In the genomic region with DNA sequence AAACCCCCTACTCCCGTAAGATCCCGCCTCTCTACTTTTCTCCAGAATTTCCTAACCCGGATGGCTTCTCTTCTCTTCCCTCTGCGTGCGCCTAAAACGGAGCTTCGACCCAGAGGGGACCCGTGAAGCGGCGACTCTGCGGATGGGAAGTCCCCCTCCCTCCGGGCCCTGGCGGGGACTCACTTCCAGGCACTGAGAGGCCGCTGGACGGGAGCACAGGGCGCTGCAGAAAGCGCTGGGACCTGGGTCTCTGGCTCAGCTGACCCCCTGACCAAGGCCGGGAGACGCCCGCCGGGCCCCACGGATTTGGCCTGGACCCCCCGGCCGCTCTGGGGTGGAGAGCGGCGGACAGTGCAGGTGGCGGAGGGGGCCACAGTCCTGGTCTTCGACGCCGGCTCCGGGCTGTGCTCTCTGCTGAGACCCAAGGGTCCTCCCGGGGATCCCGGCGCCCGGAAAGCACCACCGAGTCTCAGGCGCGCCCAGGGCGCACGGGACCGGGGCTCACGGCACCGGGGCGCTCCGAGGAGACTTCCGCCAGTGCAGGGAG, we compare ENCODE assay signal across 23 cellular contexts. TPM values are rescaled to one million over a fixed set of nuclear protein-coding genes. Genes with fewer than 3 reads are reported as not detected.
DNase-seq lines count a peak whose midpoint lies in the region; ATAC-seq, FAIRE-seq and TF ChIP-seq lines count a peak whose summit lies in the region.
"Had no signal": no experiment of that assay in that cellular context is flagged by ENCODE, and none has a peak within 500 bp of the region (broad histone marks: within the 10 kb centered on the region; RNA-seq: fewer than 3 reads in every experiment).

No MANE protein-coding gene starts in this region.

- no peak overlapping the region for H4K91ac ChIP-seq in H1 (replicated peaks; ENCODE audit: insufficient read length, low read length)
- no peak overlapping the region for H4K91ac ChIP-seq in neuronal stem cell (ENCODE audit: low read depth, low read length, poor library complexity)

- H2BK120ac ChIP-seq in H1 (replicated peaks; ENCODE audit: low read depth, low read length), result no peak overlapping the region
- no peak overlapping the region for H2BK120ac ChIP-seq in neuronal stem cell (ENCODE audit: low read depth, low read length)

- no peaks in the 10 kb centered on the region for H3K79me2 ChIP-seq in SK-N-SH (ENCODE audit: insufficient read depth)
- H3K79me2 ChIP-seq in H1 (ENCODE audit: control insufficient read depth in 1 of 2, insufficient read depth in 2 of 2, low read length in 2 of 2), result no peaks in the 10 kb centered on the region

- H3F3A ChIP-seq in SK-N-SH (replicated peaks; ENCODE audit: insufficient read depth), result no peaks in the 10 kb centered on the region

- ATAC-seq in SK-N-SH treated with all-trans-retinoic acid at 6 μM for 48 hours (no peak), upper lobe of right lung (no peak), HG03378 (IDR thresholded peaks at IDR 0.05; ENCODE audit: unreplicated experiment) (no peak)

- no peak overlapping the region for H2BK12ac ChIP-seq in H1 (ENCODE audit: low read depth, low read length)
- no peak overlapping the region for H2BK12ac ChIP-seq in neuronal stem cell (ENCODE audit: low read length)

- TF ChIP-seq RAD21 in SK-N-SH (IDR thresholded peaks at IDR 0.05; ENCODE audit: low read length) (no peak), H1 (IDR thresholded peaks at IDR 0.05 in 1 of 2, conservative IDR thresholded peaks at IDR 0.05 in 1 of 2; ENCODE audit: low read depth in 2 of 2, low read length in 2 of 2) (no peak)

- H3K36me3 ChIP-seq in SK-N-SH (replicated peaks in 1 of 2; ENCODE audit: control insufficient read depth in 1 of 2, insufficient read depth in 2 of 2, low read length in 1 of 2), result no peaks in the 10 kb centered on the region
- H3K36me3 ChIP-seq in H1 (ENCODE audit: control insufficient read depth in 2 of 4, insufficient read depth in 4 of 4, low read length in 3 of 4), result no peaks in the 10 kb centered on the region; a peak in 1 of 8 replicates
- no peaks in the 10 kb centered on the region for H3K36me3 ChIP-seq in neuronal stem cell (replicated peaks in 1 of 2; ENCODE audit: control insufficient read depth in 2 of 2, insufficient read depth in 2 of 2, low read length in 2 of 2)
- no peaks in the 10 kb centered on the region for H3K36me3 ChIP-seq in upper lobe of right lung
- H3K36me3 ChIP-seq: BE2C, SJCRH30 had no signal

- H3K27ac ChIP-seq in SK-N-SH (ENCODE audit: low read depth in 2 of 2, low read length in 1 of 2), result no peak overlapping the region
- no peak overlapping the region for H3K27ac ChIP-seq in H1 (ENCODE audit: low read depth, low read length)
- no peak overlapping the region for H3K27ac ChIP-seq in neuronal stem cell (replicated peaks; ENCODE audit: low read length)
- no peak overlapping the region for H3K27ac ChIP-seq in upper lobe of right lung
- H3K27ac ChIP-seq: 22Rv1, PC-9, SJCRH30 had no signal

- H3K4me2 ChIP-seq in SK-N-SH (no peak overlapping the region), H1 (ENCODE audit: insufficient read depth in 1 of 2, low read depth in 2 of 2, low read length in 2 of 2) (peak overlapping the region in 1 of 2 experiments; percentile 61; a peak in 2 of 4 replicates), neuronal stem cell (ENCODE audit: insufficient read depth, low read length, poor library complexity, severe bottlenecking) (peak overlapping the region; percentile 11)
- H3K4me2 ChIP-seq: PC-9 had no signal

- TF ChIP-seq CTCF in SK-N-SH (IDR thresholded peaks at IDR 0.05) (no peak), H1 (IDR thresholded peaks at IDR 0.05; ENCODE audit: control extremely low read depth in 1 of 3, insufficient read depth in 1 of 3, low read depth in 1 of 3, low read length in 3 of 3) (no peak), upper lobe of right lung (IDR thresholded peaks at IDR 0.05) (no peak)

- no peaks in the 10 kb centered on the region for H3K9me2 ChIP-seq in SK-N-SH

- H3K79me1 ChIP-seq in H1 (ENCODE audit: low read depth, low read length) (no peaks in the 10 kb centered on the region), neuronal stem cell (ENCODE audit: low read depth, low read length) (no peaks in the 10 kb centered on the region)

- H2BK5ac ChIP-seq in H1 (ENCODE audit: low read depth, low read length) (no peak overlapping the region), neuronal stem cell (ENCODE audit: low read length) (no peak overlapping the region)

- H3K23me2 ChIP-seq in H1 (ENCODE audit: low read depth, low read length), result peaks cover 10% of the 10 kb centered on the region; the same call in 1 of the 2 replicates

- CTCF ChIA-PET in SK-N-SH (lab: Yijun Ruan, JAX), result interaction anchor here (2.7 kb wide), 1 partner anchor 22 kb away, joined by 10 read pairs; no protein-coding TSS in a partner anchor
- CTCF ChIA-PET in H1 (lab: Charles Lee; ENCODE audit: partially characterized antibody), result interaction anchor here (0.9 to 1.7 kb wide), 4 partner anchors 23 to 59 kb away, joined by 3 to 7 read pairs (median 3); no protein-coding TSS in a partner anchor

- POLR2A ChIA-PET in SK-N-SH (lab: Yijun Ruan, JAX), result no interaction called here
- POLR2A ChIA-PET in H1 (lab: Charles Lee; ENCODE audit: partially characterized antibody), result interaction anchor here (0.6 kb wide), 1 partner anchor 84 kb away, joined by 3 read pairs; no protein-coding TSS in a partner anchor

- H3K27me3 ChIP-seq in SK-N-SH (ENCODE audit: insufficient read depth), result peaks cover 98% of the 10 kb centered on the region
- peaks cover 32 to 53% (median 43%) of the 10 kb centered on the region in 4 experiments for H3K27me3 ChIP-seq in H1 (replicated peaks in 1 of 4; ENCODE audit: control insufficient read depth in 3 of 4, extremely low read depth in 1 of 4, insufficient read depth in 3 of 4, low read length in 3 of 4)
- peaks cover 14 to 46% (median 18%) of the 10 kb centered on the region in 3 experiments for H3K27me3 ChIP-seq in neuronal stem cell (ENCODE audit: control insufficient read depth in 3 of 3, insufficient read depth in 3 of 3, low read depth in 1 of 3, low read length in 3 of 3)
- H3K27me3 ChIP-seq in upper lobe of right lung, result peaks cover 51% of the 10 kb centered on the region
- H3K27me3 ChIP-seq: SJCRH30 had no signal

- no peak for FAIRE-seq in H1 (lab: Jason Lieb, UNC)
- FAIRE-seq: D721Med had no signal

- H2BK20ac ChIP-seq in H1 (ENCODE audit: low read length), result no peak overlapping the region

- intact Hi-C loops in upper lobe of right lung (cut with DNase I), result no loop called here

- H3K4me3 ChIP-seq in SK-N-SH (ENCODE audit: low read depth in 2 of 2, low read length in 1 of 2) (no peak overlapping the region), H1 (ENCODE audit: extremely low read depth in 1 of 4, insufficient read depth in 2 of 4, low read depth in 3 of 4, low read length in 4 of 4) (peak overlapping the region in 3 of 4 experiments; percentile 21 to 50 (median 23); a peak in 5 of 8 replicates), neuronal stem cell (ENCODE audit: low read length in 2 of 2) (no peak overlapping the region), upper lobe of right lung (no peak overlapping the region)
- H3K4me3 ChIP-seq: PC-9, SJCRH30 had no signal

- H2AFZ ChIP-seq in SK-N-SH (ENCODE audit: low read depth) (no peak overlapping the region), H1 (ENCODE audit: low read length) (no peak overlapping the region), neuronal stem cell (ENCODE audit: low read length) (no peak overlapping the region)
- H2AFZ ChIP-seq: PC-9 had no signal

- no peaks in the 10 kb centered on the region for H3K9me3 ChIP-seq in SK-N-SH
- H3K9me3 ChIP-seq in H1 (ENCODE audit: insufficient read depth in 2 of 2, low read depth in 1 of 2, low read length in 1 of 2), result peaks cover 0 to 33% of the 10 kb centered on the region in 2 experiments; a peak in 2 of 4 replicates
- peaks cover 0 to 6% of the 10 kb centered on the region in 2 donors for H3K9me3 ChIP-seq in neuronal stem cell (replicated peaks in 1 of 2; ENCODE audit: control insufficient read depth in 2 of 2, insufficient read depth in 1 of 2, low read depth in 1 of 2, low read length in 2 of 2)
- no peaks in the 10 kb centered on the region for H3K9me3 ChIP-seq in upper lobe of right lung
- H3K9me3 ChIP-seq: BE2C, SJCRH30 had no signal

- no peak for TF ChIP-seq POLR2A in H1 (IDR thresholded peaks at IDR 0.05; ENCODE audit: control extremely low read depth in 1 of 2, low read depth in 2 of 2, low read length in 2 of 2)

- H4K8ac ChIP-seq in H1 (ENCODE audit: extremely low read depth, insufficient read depth, low read length) (no peak overlapping the region), neuronal stem cell (ENCODE audit: low read depth, low read length) (no peak overlapping the region)

- H3K23ac ChIP-seq in H1 (ENCODE audit: insufficient read length) (no peak overlapping the region), neuronal stem cell (ENCODE audit: low read depth, low read length, poor library complexity) (no peak overlapping the region)

- H4K20me1 ChIP-seq in SK-N-SH (ENCODE audit: insufficient read depth) (no peaks in the 10 kb centered on the region; the same call in 1 of the 2 replicates), H1 (replicated peaks in 1 of 2; ENCODE audit: control insufficient read depth in 1 of 2, insufficient read depth in 2 of 2, low read length in 2 of 2) (no peaks in the 10 kb centered on the region)

- H3K9ac ChIP-seq in SK-N-SH (no peak overlapping the region), H1 (replicated peaks in 1 of 4; ENCODE audit: extremely low read depth in 1 of 4, low read depth in 3 of 4, low read length in 3 of 4) (no peak overlapping the region), neuronal stem cell (ENCODE audit: low read depth, low read length, poor library complexity) (no peak overlapping the region)

- peak; percentile 60 for DNase-seq in SK-N-SH
- no peak for DNase-seq in H1 (ENCODE audit: low read depth in 1 of 2, low spot score in 2 of 2)
- DNase-seq in neuronal stem cell (ENCODE audit: low spot score), result no peak
- DNase-seq in upper lobe of right lung, result peak; percentile 40
- DNase-seq in pons (ENCODE audit: low spot score), result no peak
- DNase-seq in stimulated activated naive CD4-positive, alpha-beta T cell (lab: John Stamatoyannopoulos, UW), result no peak
- DNase-seq: BE2C; CD4-positive, alpha-beta memory T cell; DMS79 treated with DMSO at 0.1 percent for 48 hours; NCI-H1048; NCI-H1436 treated with DMSO at 0.1 percent for 48 hours; NCI-H2081; NCI-H510A; NCI-H774; PC-9; SJCRH30 had no signal

- no peak overlapping the region for H2AK5ac ChIP-seq in H1 (ENCODE audit: low read depth, low read length)
- H2AK5ac ChIP-seq in neuronal stem cell (ENCODE audit: low read depth, low read length), result no peak overlapping the region

- H3K4ac ChIP-seq in H1 (replicated peaks; ENCODE audit: insufficient read length, low read depth, low read length) (no peak overlapping the region), neuronal stem cell (ENCODE audit: low read length) (no peak overlapping the region)

- no peak for TF ChIP-seq EP300 in SK-N-SH (IDR thresholded peaks at IDR 0.05; ENCODE audit: borderline replicate concordance in 1 of 2, low read depth in 1 of 2, low read length in 1 of 2)
- TF ChIP-seq EP300 in H1 (IDR thresholded peaks at IDR 0.05; ENCODE audit: borderline replicate concordance in 1 of 2, low read depth in 2 of 2, low read length in 2 of 2), result no peak

- H2BK15ac ChIP-seq in H1 (ENCODE audit: low read length) (no peak overlapping the region), neuronal stem cell (ENCODE audit: low read length) (no peak overlapping the region)

- H3K4me1 ChIP-seq in SK-N-SH (ENCODE audit: control insufficient read depth in 1 of 2, insufficient read depth in 2 of 2, low read depth in 1 of 2, low read length in 1 of 2), result no peaks in the 10 kb centered on the region
- H3K4me1 ChIP-seq in H1 (replicated peaks in 1 of 4; ENCODE audit: control insufficient read depth in 3 of 4, insufficient read depth in 4 of 4, low read length in 3 of 4), result no peaks in the 10 kb centered on the region; a peak in 2 of 7 replicates
- H3K4me1 ChIP-seq in neuronal stem cell (ENCODE audit: control insufficient read depth in 2 of 2, insufficient read depth in 1 of 2, low read depth in 1 of 2, low read length in 2 of 2), result no peaks in the 10 kb centered on the region
- H3K4me1 ChIP-seq in upper lobe of right lung, result no peaks in the 10 kb centered on the region
- H3K4me1 ChIP-seq: BE2C, SJCRH30 had no signal

- H3K18ac ChIP-seq in H1 (ENCODE audit: extremely low read depth, low read length), result no peak overlapping the region
- H3K18ac ChIP-seq in neuronal stem cell (ENCODE audit: low read length), result peak overlapping the region; percentile 13

- no peak overlapping the region for H3K56ac ChIP-seq in H1 (replicated peaks; ENCODE audit: insufficient read length, low read depth, low read length)

- 16% methylated on average over 29 of the region's 46 CpGs for WGBS in SK-N-SH (ENCODE audit: low lambda C conversion rate)
- 55% methylated on average over 32 of the region's 46 CpGs; no CpG with 5 or more reads in 1 of the 2 experiments for WGBS in H1 (ENCODE audit: extremely low coverage in 1 of 2, insufficient coverage in 1 of 2, insufficient read length in 1 of 2, insufficient replicate concordance in 2 of 2, low coverage in 1 of 2, low lambda C conversion rate in 2 of 2, missing lambda C conversion rate in 1 of 2), 2 experiments
- no CpG with 5 or more reads among the region's 46 CpGs for WGBS in neuronal stem cell (ENCODE audit: extremely low coverage in 2 of 2, insufficient read length in 2 of 2, insufficient replicate concordance in 1 of 2), 2 donors

- H4K5ac ChIP-seq in H1 (ENCODE audit: insufficient read length, low read depth, low read length), result no peak overlapping the region

- H3K14ac ChIP-seq in H1 (ENCODE audit: insufficient read length) (no peak overlapping the region), neuronal stem cell (ENCODE audit: low read length) (peak overlapping the region; percentile 38)

RNA-seq across cellular contexts. Expression of gene FOXL3, which starts 0.7 kb away (rescaled TPM):
- polyA plus RNA-seq in SK-N-SH (2012; rRNA removed) (not detected in 2 replicates), H1 (2011; rRNA removed) (not detected in 2 replicates)
- polyA plus RNA-seq in SK-N-SH (2012; cell fraction: cytosol; rRNA removed), result not detected in 2 replicates
- not detected in 2 replicates for polyA plus RNA-seq in SK-N-SH (2012; cell fraction: nucleus; rRNA removed)
- total RNA-seq in H1 (2021; fragmentation: NEBNext Ultra II Directional; extraction: Animal tissue kit (Norgen Biotek cat#: 25700)), result not detected in 2 replicates
- polyA plus RNA-seq in H1 (2011; cell fraction: cytosol; rRNA removed), result not detected
- polyA plus RNA-seq in H1 (2011; cell fraction: nucleus; rRNA removed), result not detected
- not detected in 4 replicates for polyA plus RNA-seq in H1 (2012, experiment 1 of 2)
- polyA plus RNA-seq in H1 (2012, experiment 2 of 2), result not detected
- not detected for polyA plus RNA-seq in H1 (2013, experiment 1 of 2)
- not detected for polyA plus RNA-seq in H1 (2013, experiment 2 of 2)
- polyA minus RNA-seq in H1 (2011; rRNA and poly(A)+ RNA removed), result not detected in 2 replicates
- not detected for polyA minus RNA-seq in H1 (2011; cell fraction: cytosol; rRNA and poly(A)+ RNA removed)
- polyA minus RNA-seq in H1 (2011; cell fraction: nucleus; rRNA and poly(A)+ RNA removed), result not detected
- polyA plus RNA-seq in neuronal stem cell (2013, experiment 1 of 2), result not detected
- not detected for polyA plus RNA-seq in neuronal stem cell (2013, experiment 2 of 2)
- total RNA-seq in upper lobe of right lung, result not detected
- total RNA-seq: CD4-positive, alpha-beta memory T cell; G401; MCF 10A; PC-9; SJCRH30 had no signal
- polyA plus RNA-seq: AG04450; CD4-positive, alpha-beta memory T cell had no signal

Comparison
In these comparisons a context has a peak if more than half of its experiments do, and no peak if none do; other contexts are left out.
1. DNase-seq: peak in SK-N-SH (single experiment) and upper lobe of right lung (single experiment); none in H1 (0 of 2), neuronal stem cell (single experiment), pons (single experiment) and stimulated activated naive CD4-positive, alpha-beta T cell (0 of 6).
2. H3K4me3 ChIP-seq: peak in H1 (3 of 4); none in SK-N-SH (0 of 2), neuronal stem cell (0 of 2) and upper lobe of right lung (single experiment).